In genomic region chr11:93537022-93537421, GRCh38 we compare ENCODE assay signal across 13 cellular contexts. TPM values are rescaled to one million over a fixed set of nuclear protein-coding genes. Genes with fewer than 3 reads are reported as not detected.
DNase-seq lines count a peak whose midpoint lies in the region; ATAC-seq and TF ChIP-seq lines count a peak whose summit lies in the region.
"Had no signal": no experiment of that assay in that cellular context is flagged by ENCODE, and none has a peak within 500 bp of the region (broad histone marks: within the 10 kb centered on the region; RNA-seq: fewer than 3 reads in every experiment).

No MANE protein-coding gene starts in this region.

- H3K4me1 ChIP-seq in BLaER1 treated with 17β-estradiol and CSF1 and Interleukin-3, amounts not matched to agents 10 nM and 100 nM = peaks cover 48 to 70% (median 65%) of the 10 kb centered on the region in 10 experiments
- H3K4me1 ChIP-seq in cardiac muscle cell (ENCODE audit: low read depth) = peaks cover 82% of the 10 kb centered on the region
- H3K4me1 ChIP-seq in trophoblast cell (ENCODE audit: control insufficient read depth in 1 of 2, insufficient read depth in 2 of 2, low read length in 2 of 2) = peaks cover 6 to 7% of the 10 kb centered on the region in 2 experiments

- no peak overlapping the region for H3K4ac ChIP-seq in trophoblast cell (ENCODE audit: low read depth, low read length)

- no CpG with 5 or more reads among the region's 5 CpGs for WGBS in trophoblast cell (ENCODE audit: extremely low coverage, insufficient coverage, insufficient read length)

- H3K36me3 ChIP-seq in BLaER1 treated with 17β-estradiol and CSF1 and Interleukin-3, amounts not matched to agents 10 nM and 100 nM = 0 out of 22 replicates have a peak, but pooled peaks cover 0 to 4% (median 0%) of the 10 kb centered on the region in 11 experiments
- H3K36me3 ChIP-seq in cardiac muscle cell (no peaks in the 10 kb centered on the region), trophoblast cell (ENCODE audit: control insufficient read depth in 1 of 2, insufficient read depth in 2 of 2, low read length in 2 of 2) (peaks cover 0 to 2% of the 10 kb centered on the region in 2 experiments)

- H3K9ac ChIP-seq in BLaER1 treated with 17β-estradiol and CSF1 and Interleukin-3, amounts not matched to agents 10 nM and 100 nM = peak overlapping the region in 1 of 11 experiments; percentile 2; a peak in 1 of 22 replicates
- peak overlapping the region; percentile 32 for H3K9ac ChIP-seq in trophoblast cell (ENCODE audit: low read length)

- H3K4me3 Mint-ChIP-seq in T-helper 17 cell = no peak overlapping the region
- H3K4me3 Mint-ChIP-seq: activated CD4-positive, alpha-beta T cell treated with anti-CD3 and anti-CD28 coated beads, Interleukin-2, amount 10 ng/mL, durations not matched to agents 7 days and 5 days; activated naive CD4-positive, alpha-beta T cell treated with anti-CD3 and anti-CD28 coated beads for 36 hours; CD4-positive, CD25-positive, alpha-beta regulatory T cell had no signal

- no peak for TF ChIP-seq CTCF in cardiac muscle cell (IDR thresholded peaks at IDR 0.05; ENCODE audit: low read depth, low read length)

- H2BK5ac ChIP-seq in trophoblast cell (ENCODE audit: low read depth, low read length, poor library complexity) = no peak overlapping the region

- peaks cover 0 to 46% (median 23%) of the 10 kb centered on the region in 11 experiments; a peak in 14 of 22 replicates for H4K20me1 ChIP-seq in BLaER1 treated with 17β-estradiol and CSF1 and Interleukin-3, amounts not matched to agents 10 nM and 100 nM

- H3K79me1 ChIP-seq in trophoblast cell (ENCODE audit: low read length) = peaks cover under 1% of the 10 kb centered on the region

- H3K27me3 Mint-ChIP-seq in T-helper 17 cell = no peaks in the 10 kb centered on the region
- H3K27me3 Mint-ChIP-seq: activated CD4-positive, alpha-beta T cell treated with anti-CD3 and anti-CD28 coated beads, Interleukin-2, amount 10 ng/mL, durations not matched to agents 7 days and 5 days had no signal

- no peak overlapping the region for H4K12ac ChIP-seq in trophoblast cell (ENCODE audit: low read depth, low read length)

- no peaks in the 10 kb centered on the region for H3K36me3 Mint-ChIP-seq in T-helper 17 cell (ENCODE audit: low read depth)
- H3K36me3 Mint-ChIP-seq: CD4-positive, CD25-positive, alpha-beta regulatory T cell had no signal

- peaks cover 50% of the 10 kb centered on the region for H3K4me1 Mint-ChIP-seq in T-helper 17 cell

- H3K14ac ChIP-seq in trophoblast cell (ENCODE audit: low read length) = no peak overlapping the region

- peak overlapping the region; percentile 71 for H3K27ac Mint-ChIP-seq in T-helper 17 cell
- H3K27ac Mint-ChIP-seq: activated naive CD4-positive, alpha-beta T cell treated with anti-CD3 and anti-CD28 coated beads for 36 hours had no signal

- H2AK5ac ChIP-seq in trophoblast cell (ENCODE audit: low read length) = no peak overlapping the region

- H2AFZ ChIP-seq in trophoblast cell (ENCODE audit: insufficient read depth, low read length, poor library complexity) = no peak overlapping the region

- no peaks in the 10 kb centered on the region for H3K27me3 ChIP-seq in BLaER1 treated with 17β-estradiol and CSF1 and Interleukin-3, amounts not matched to agents 10 nM and 100 nM
- H3K27me3 ChIP-seq in cardiac muscle cell (no peaks in the 10 kb centered on the region), trophoblast cell (ENCODE audit: insufficient read depth, low read length) (no peaks in the 10 kb centered on the region)

- H3K9me3 ChIP-seq in BLaER1 treated with 17β-estradiol and CSF1 and Interleukin-3, amounts not matched to agents 10 nM and 100 nM (replicated peaks in 1 of 11) = no peaks in the 10 kb centered on the region
- H3K9me3 ChIP-seq in T-helper 17 cell (ENCODE audit: control insufficient read depth, low read length, poor library complexity, severe bottlenecking) (no peaks in the 10 kb centered on the region), cardiac muscle cell (ENCODE audit: low read depth) (no peaks in the 10 kb centered on the region), trophoblast cell (ENCODE audit: insufficient read depth, low read depth, low read length) (no peaks in the 10 kb centered on the region)

- DNase-seq in T-helper 17 cell (no peak), cardiac muscle cell (ENCODE audit: low read depth in 1 of 2, low spot score in 1 of 2) (no peak), trophoblast cell (no peak)
- DNase-seq in stimulated activated naive CD4-positive, alpha-beta T cell (lab: John Stamatoyannopoulos, UW) = no peak
- DNase-seq in activated CD4-positive, alpha-beta T cell treated with anti-CD3 and anti-CD28 coated beads, Interleukin-2, amount 50 U/mL, for 48 hours = no peak
- DNase-seq in activated effector memory CD4-positive, alpha-beta T cell treated with Interleukin-2 at 50 U/mL for 16 hours = no peak
- DNase-seq: activated CD4-positive, alpha-beta T cell treated with anti-CD3 and anti-CD28 coated beads, Interleukin-2, amount 10 ng/mL, durations not matched to agents 7 days and 5 days; activated naive CD4-positive, alpha-beta T cell treated with anti-CD3 and anti-CD28 coated beads for 36 hours; CD4-positive, CD25-positive, alpha-beta regulatory T cell; foreskin melanocyte; NK-92 treated with Interleukin-12 subunit alpha and Interleukin-12 subunit beta, amount 100 ng/mL, for 24 hours had no signal

- no peaks in the 10 kb centered on the region for H3K79me2 ChIP-seq in trophoblast cell (ENCODE audit: control insufficient read depth, insufficient read depth, low read length, poor library complexity)

- no peak overlapping the region for H3K18ac ChIP-seq in trophoblast cell (ENCODE audit: low read length)

- no peak overlapping the region for H4K8ac ChIP-seq in trophoblast cell (ENCODE audit: low read depth, low read length)

- H3K23ac ChIP-seq in trophoblast cell (ENCODE audit: low read length) = no peak overlapping the region

- no peak overlapping the region for H3K27ac ChIP-seq in BLaER1 treated with 17β-estradiol and CSF1 and Interleukin-3, amounts not matched to agents 10 nM and 100 nM
- peak overlapping the region; percentile 83 for H3K27ac ChIP-seq in cardiac muscle cell
- H3K27ac ChIP-seq in trophoblast cell (ENCODE audit: low read depth, low read length) = no peak overlapping the region

- no peak overlapping the region for H4K91ac ChIP-seq in trophoblast cell (ENCODE audit: low read depth, low read length)

- peak overlapping the region; percentile 44 to 85 (median 72) for H3K4me2 ChIP-seq in BLaER1 treated with 17β-estradiol and CSF1 and Interleukin-3, amounts not matched to agents 10 nM and 100 nM
- no peak overlapping the region for H3K4me2 ChIP-seq in trophoblast cell (ENCODE audit: low read length)

- H2BK12ac ChIP-seq in trophoblast cell (ENCODE audit: low read length) = no peak overlapping the region

- H2BK120ac ChIP-seq in trophoblast cell (ENCODE audit: insufficient read depth, low read length, poor library complexity) = no peak overlapping the region

- H3K4me3 ChIP-seq in BLaER1 treated with 17β-estradiol and CSF1 and Interleukin-3, amounts not matched to agents 10 nM and 100 nM = no peak overlapping the region
- H3K4me3 ChIP-seq in cardiac muscle cell (no peak overlapping the region), trophoblast cell (ENCODE audit: low read depth, low read length) (no peak overlapping the region)

- ATAC-seq in T-helper 17 cell = no peak
- no peak for ATAC-seq in HG02759 (IDR thresholded peaks at IDR 0.05; ENCODE audit: unreplicated experiment)

RNA-seq across cellular contexts. Expression of gene SMCO4, which starts 6.2 kb away (rescaled TPM):
- total RNA-seq in T-helper 17 cell = 1 to 10 TPM; 6.6 to 8.9 TPM
- 62.9 and 72.9 TPM in 2 replicates for total RNA-seq in cardiac muscle cell
- 85.4 and 101 TPM in 2 replicates for polyA plus RNA-seq in cardiac muscle cell
- 29.0 and 32.8 TPM in 2 replicates for polyA plus RNA-seq in trophoblast cell (2013)
